ENCODE assay signal across 1 cellular context in the genomic region with DNA sequence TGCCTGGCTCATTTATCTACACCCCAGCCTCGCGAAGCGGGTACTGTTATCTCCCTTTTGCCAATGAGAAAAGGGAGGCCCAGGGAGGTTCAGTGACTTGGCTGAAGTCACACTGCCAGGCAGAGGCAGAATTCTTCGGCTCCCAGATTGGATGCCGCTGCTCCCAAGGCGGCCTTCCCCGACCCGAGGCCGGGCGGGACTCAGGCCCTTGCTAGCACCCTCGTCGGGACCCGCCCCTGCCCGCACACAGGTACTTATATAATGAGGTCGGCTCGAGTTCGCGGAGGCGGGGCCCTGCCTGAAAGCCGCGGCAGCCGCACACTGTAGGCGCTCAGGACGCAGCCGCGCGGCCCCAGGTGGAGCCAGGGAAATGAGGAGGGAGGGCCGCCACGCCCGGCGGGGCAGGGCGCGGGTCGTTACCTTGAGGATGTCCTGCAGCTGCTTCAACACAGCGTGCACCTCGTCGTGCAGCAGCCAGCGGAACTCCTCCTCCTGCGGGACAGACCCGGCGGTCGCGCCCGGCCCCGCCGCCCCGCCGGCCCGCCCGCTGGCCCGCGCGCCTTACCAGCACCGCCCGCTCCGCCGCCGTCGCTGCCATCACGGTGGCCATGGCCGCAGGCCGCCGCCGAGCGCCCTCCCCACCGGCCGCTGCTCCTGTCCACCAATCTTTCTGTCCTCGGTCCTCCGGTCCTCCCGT.
TF ChIP-seq lines count a peak whose summit lies in the region.

Gene ROGDI (minus strand): TSS at position 672 of the 697 bp plus-strand sequence. CDS start 62 bp downstream, at position 610.

TF ChIP-seq in HepG2, 621 proteins besides CTCF, POLR2A, EP300 and RAD21 (continued from another document and continues in another):
- TF ChIP-seq, protein P1, sequence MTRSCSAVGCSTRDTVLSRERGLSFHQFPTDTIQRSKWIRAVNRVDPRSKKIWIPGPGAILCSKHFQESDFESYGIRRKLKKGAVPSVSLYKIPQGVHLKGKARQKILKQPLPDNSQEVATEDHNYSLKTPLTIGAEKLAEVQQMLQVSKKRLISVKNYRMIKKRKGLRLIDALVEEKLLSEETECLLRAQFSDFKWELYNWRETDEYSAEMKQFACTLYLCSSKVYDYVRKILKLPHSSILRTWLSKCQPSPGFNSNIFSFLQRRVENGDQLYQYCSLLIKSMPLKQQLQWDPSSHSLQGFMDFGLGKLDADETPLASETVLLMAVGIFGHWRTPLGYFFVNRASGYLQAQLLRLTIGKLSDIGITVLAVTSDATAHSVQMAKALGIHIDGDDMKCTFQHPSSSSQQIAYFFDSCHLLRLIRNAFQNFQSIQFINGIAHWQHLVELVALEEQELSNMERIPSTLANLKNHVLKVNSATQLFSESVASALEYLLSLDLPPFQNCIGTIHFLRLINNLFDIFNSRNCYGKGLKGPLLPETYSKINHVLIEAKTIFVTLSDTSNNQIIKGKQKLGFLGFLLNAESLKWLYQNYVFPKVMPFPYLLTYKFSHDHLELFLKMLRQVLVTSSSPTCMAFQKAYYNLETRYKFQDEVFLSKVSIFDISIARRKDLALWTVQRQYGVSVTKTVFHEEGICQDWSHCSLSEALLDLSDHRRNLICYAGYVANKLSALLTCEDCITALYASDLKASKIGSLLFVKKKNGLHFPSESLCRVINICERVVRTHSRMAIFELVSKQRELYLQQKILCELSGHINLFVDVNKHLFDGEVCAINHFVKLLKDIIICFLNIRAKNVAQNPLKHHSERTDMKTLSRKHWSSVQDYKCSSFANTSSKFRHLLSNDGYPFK (CRISPR knock-in tag; IDR thresholded peaks at IDR 0.05; ENCODE audit: borderline replicate concordance), result no peak
- TF ChIP-seq ZBTB44 (CRISPR knock-in tag; IDR thresholded peaks at IDR 0.05) (no peak), ESRRA (CRISPR knock-in tag; IDR thresholded peaks at IDR 0.05; ENCODE audit: low read depth) (no peak), HNF4A (CRISPR knock-in tag; IDR thresholded peaks at IDR 0.05) (no peak), TEAD3 (CRISPR knock-in tag; optimal IDR thresholded peaks at IDR 0.05; ENCODE audit: borderline replicate concordance) (peak; percentile 40), YY1 (IDR thresholded peaks at IDR 0.05; ENCODE audit: insufficient read depth, insufficient replicate concordance, low read depth, low read length) (peak; percentile 51), DR1 (CRISPR knock-in tag; IDR thresholded peaks at IDR 0.05) (no peak), ZBTB1 (CRISPR knock-in tag; IDR thresholded peaks at IDR 0.05; ENCODE audit: borderline replicate concordance) (no peak), PAXIP1 (CRISPR knock-in tag; conservative IDR thresholded peaks at IDR 0.05) (peak; percentile 21; the same call in 1 of the 2 replicates), ZNF484 (CRISPR knock-in tag; IDR thresholded peaks at IDR 0.05; ENCODE audit: borderline replicate concordance, low read depth) (no peak), ZNF180 (CRISPR knock-in tag; IDR thresholded peaks at IDR 0.05; ENCODE audit: borderline replicate concordance, low read depth) (no peak), MNT (IDR thresholded peaks at IDR 0.05) (no peak), ZNF83 (CRISPR knock-in tag; IDR thresholded peaks at IDR 0.05; ENCODE audit: borderline replicate concordance) (no peak), ZNF558 (CRISPR knock-in tag; IDR thresholded peaks at IDR 0.05; ENCODE audit: borderline replicate concordance) (0 out of 2 replicates have a peak, but pooled peaks have one; percentile 28), SP2 (CRISPR knock-in tag; IDR thresholded peaks at IDR 0.05) (no peak; the same call in 1 of the 2 replicates), FOXJ3 (CRISPR knock-in tag; IDR thresholded peaks at IDR 0.05; ENCODE audit: borderline replicate concordance) (no peak), ATF7-NPFF (CRISPR knock-in tag; IDR thresholded peaks at IDR 0.05; ENCODE audit: low read depth) (no peak), MBNL3 (CRISPR knock-in tag; conservative IDR thresholded peaks at IDR 0.05) (no peak), ATAD3A (CRISPR knock-in tag; IDR thresholded peaks at IDR 0.05) (no peak)
- TF ChIP-seq, protein P2, sequence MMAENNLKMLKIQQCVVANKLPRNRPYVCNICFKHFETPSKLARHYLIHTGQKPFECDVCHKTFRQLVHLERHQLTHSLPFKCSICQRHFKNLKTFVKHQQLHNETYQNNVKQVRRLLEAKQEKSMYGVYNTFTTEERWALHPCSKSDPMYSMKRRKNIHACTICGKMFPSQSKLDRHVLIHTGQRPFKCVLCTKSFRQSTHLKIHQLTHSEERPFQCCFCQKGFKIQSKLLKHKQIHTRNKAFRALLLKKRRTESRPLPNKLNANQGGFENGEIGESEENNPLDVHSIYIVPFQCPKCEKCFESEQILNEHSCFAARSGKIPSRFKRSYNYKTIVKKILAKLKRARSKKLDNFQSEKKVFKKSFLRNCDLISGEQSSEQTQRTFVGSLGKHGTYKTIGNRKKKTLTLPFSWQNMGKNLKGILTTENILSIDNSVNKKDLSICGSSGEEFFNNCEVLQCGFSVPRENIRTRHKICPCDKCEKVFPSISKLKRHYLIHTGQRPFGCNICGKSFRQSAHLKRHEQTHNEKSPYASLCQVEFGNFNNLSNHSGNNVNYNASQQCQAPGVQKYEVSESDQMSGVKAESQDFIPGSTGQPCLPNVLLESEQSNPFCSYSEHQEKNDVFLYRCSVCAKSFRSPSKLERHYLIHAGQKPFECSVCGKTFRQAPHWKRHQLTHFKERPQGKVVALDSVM (CRISPR knock-in tag; IDR thresholded peaks at IDR 0.05), result peak; percentile 58
- TF ChIP-seq, protein P3, sequence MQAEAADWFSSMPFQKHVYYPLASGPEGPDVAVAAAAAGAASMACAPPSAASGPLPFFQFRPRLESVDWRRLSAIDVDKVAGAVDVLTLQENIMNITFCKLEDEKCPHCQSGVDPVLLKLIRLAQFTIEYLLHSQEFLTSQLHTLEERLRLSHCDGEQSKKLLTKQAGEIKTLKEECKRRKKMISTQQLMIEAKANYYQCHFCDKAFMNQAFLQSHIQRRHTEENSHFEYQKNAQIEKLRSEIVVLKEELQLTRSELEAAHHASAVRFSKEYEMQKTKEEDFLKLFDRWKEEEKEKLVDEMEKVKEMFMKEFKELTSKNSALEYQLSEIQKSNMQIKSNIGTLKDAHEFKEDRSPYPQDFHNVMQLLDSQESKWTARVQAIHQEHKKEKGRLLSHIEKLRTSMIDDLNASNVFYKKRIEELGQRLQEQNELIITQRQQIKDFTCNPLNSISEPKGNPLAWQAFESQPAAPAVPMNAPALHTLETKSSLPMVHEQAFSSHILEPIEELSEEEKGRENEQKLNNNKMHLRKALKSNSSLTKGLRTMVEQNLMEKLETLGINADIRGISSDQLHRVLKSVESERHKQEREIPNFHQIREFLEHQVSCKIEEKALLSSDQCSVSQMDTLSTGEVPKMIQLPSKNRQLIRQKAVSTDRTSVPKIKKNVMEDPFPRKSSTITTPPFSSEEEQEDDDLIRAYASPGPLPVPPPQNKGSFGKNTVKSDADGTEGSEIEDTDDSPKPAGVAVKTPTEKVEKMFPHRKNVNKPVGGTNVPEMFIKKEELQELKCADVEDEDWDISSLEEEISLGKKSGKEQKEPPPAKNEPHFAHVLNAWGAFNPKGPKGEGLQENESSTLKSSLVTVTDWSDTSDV (CRISPR knock-in tag; IDR thresholded peaks at IDR 0.05), result no peak
- TF ChIP-seq, protein P4, sequence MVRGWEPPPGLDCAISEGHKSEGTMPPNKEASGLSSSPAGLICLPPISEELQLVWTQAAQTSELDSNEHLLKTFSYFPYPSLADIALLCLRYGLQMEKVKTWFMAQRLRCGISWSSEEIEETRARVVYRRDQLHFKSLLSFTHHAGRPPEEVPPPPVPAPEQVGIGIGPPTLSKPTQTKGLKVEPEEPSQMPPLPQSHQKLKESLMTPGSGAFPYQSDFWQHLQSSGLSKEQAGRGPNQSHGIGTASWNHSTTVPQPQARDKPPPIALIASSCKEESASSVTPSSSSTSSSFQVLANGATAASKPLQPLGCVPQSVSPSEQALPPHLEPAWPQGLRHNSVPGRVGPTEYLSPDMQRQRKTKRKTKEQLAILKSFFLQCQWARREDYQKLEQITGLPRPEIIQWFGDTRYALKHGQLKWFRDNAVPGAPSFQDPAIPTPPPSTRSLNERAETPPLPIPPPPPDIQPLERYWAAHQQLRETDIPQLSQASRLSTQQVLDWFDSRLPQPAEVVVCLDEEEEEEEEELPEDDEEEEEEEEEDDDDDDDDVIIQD (CRISPR knock-in tag; IDR thresholded peaks at IDR 0.05; ENCODE audit: low read depth), result no peak
- TF ChIP-seq, protein P5, sequence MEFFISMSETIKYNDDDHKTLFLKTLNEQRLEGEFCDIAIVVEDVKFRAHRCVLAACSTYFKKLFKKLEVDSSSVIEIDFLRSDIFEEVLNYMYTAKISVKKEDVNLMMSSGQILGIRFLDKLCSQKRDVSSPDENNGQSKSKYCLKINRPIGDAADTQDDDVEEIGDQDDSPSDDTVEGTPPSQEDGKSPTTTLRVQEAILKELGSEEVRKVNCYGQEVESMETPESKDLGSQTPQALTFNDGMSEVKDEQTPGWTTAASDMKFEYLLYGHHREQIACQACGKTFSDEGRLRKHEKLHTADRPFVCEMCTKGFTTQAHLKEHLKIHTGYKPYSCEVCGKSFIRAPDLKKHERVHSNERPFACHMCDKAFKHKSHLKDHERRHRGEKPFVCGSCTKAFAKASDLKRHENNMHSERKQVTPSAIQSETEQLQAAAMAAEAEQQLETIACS (CRISPR knock-in tag; IDR thresholded peaks at IDR 0.05), result no peak
- TF ChIP-seq, protein P6, sequence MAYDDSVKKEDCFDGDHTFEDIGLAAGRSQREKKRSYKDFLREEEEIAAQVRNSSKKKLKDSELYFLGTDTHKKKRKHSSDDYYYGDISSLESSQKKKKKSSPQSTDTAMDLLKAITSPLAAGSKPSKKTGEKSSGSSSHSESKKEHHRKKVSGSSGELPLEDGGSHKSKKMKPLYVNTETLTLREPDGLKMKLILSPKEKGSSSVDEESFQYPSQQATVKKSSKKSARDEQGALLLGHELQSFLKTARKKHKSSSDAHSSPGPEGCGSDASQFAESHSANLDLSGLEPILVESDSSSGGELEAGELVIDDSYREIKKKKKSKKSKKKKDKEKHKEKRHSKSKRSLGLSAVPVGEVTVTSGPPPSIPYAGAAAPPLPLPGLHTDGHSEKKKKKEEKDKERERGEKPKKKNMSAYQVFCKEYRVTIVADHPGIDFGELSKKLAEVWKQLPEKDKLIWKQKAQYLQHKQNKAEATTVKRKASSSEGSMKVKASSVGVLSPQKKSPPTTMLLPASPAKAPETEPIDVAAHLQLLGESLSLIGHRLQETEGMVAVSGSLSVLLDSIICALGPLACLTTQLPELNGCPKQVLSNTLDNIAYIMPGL (CRISPR knock-in tag; IDR thresholded peaks at IDR 0.05; ENCODE audit: borderline replicate concordance in 1 of 2, low read depth in 1 of 2), result peak in 1 of 2 experiments; percentile 22; a peak in 1 of 4 replicates
- TF ChIP-seq, protein P7, sequence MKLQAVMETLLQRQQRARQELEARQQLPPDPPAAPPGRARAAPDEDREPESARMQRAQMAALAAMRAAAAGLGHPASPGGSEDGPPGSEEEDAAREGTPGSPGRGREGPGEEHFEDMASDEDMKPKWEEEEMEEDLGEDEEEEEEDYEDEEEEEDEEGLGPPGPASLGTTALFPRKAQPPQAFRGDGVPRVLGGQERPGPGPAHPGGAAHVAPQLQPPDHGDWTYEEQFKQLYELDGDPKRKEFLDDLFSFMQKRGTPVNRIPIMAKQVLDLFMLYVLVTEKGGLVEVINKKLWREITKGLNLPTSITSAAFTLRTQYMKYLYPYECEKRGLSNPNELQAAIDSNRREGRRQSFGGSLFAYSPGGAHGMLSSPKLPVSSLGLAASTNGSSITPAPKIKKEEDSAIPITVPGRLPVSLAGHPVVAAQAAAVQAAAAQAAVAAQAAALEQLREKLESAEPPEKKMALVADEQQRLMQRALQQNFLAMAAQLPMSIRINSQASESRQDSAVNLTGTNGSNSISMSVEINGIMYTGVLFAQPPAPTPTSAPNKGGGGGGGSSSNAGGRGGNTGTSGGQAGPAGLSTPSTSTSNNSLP (IDR thresholded peaks at IDR 0.05; ENCODE audit: low read depth, low read length), result no peak
